Comparison of ENCODE assay signal across 1 cellular context in genomic region chr4:36244257-36245084, GRCh38.
TF ChIP-seq lines count a peak whose summit lies in the region.

ARAP2 (minus strand) TSS chr4:36244514; CDS start chr4:36229486, 15,028 bp downstream.

TF ChIP-seq in GM12878, 131 proteins besides CTCF, POLR2A, EP300 and RAD21 (continued from another document and continues in another):
- TF ChIP-seq ZBTB11 (CRISPR knock-in tag; IDR thresholded peaks at IDR 0.05) = no peak
- peak; percentile 73; the same call in 1 of the 2 replicates for TF ChIP-seq NR2F1 (conservative IDR thresholded peaks at IDR 0.05)
- TF ChIP-seq HCFC1 (IDR thresholded peaks at IDR 0.05; ENCODE audit: low read length) = no peak; the same call in 1 of the 2 replicates
- TF ChIP-seq PKNOX1 (IDR thresholded peaks at IDR 0.05) = peak; percentile 22; the same call in 1 of the 2 replicates
- TF ChIP-seq EGR1 (IDR thresholded peaks at IDR 0.05; ENCODE audit: borderline replicate concordance in 1 of 2, low read depth in 2 of 2, low read length in 2 of 2) = peak in 1 of 2 experiments; percentile 98; a peak in 2 of 3 replicates
- TF ChIP-seq MTA2 (IDR thresholded peaks at IDR 0.05; ENCODE audit: low read depth) = no peak
- peak; percentile 36; the same call in 1 of the 2 replicates for TF ChIP-seq SPI1 (IDR thresholded peaks at IDR 0.05; ENCODE audit: borderline replicate concordance, insufficient read depth, low read depth, low read length)
- TF ChIP-seq STAT1 (conservative IDR thresholded peaks at IDR 0.05) = no peak
- no peak for TF ChIP-seq IRF5 (IDR thresholded peaks at IDR 0.05; ENCODE audit: borderline replicate concordance)
- no peak for TF ChIP-seq USF2 (IDR thresholded peaks at IDR 0.05; ENCODE audit: borderline replicate concordance, low read depth, low read length)
- TF ChIP-seq ESRRA (IDR thresholded peaks at IDR 0.05; ENCODE audit: low read length) = no peak
- peak; percentile 95 for TF ChIP-seq LARP7 (IDR thresholded peaks at IDR 0.05)
- TF ChIP-seq STAT3 (IDR thresholded peaks at IDR 0.05; ENCODE audit: low read depth, low read length) = no peak
- no peak for TF ChIP-seq BCLAF1 (IDR thresholded peaks at IDR 0.05)
- TF ChIP-seq BRCA1 (IDR thresholded peaks at IDR 0.05; ENCODE audit: low read depth, low read length) = no peak
- peak; percentile 77; the same call in 1 of the 2 replicates for TF ChIP-seq ZNF217 (IDR thresholded peaks at IDR 0.05)
- no peak for TF ChIP-seq BMI1 (IDR thresholded peaks at IDR 0.05; ENCODE audit: borderline replicate concordance)
- 0 out of 2 replicates have a peak, but pooled peaks have one; percentile 37 for TF ChIP-seq PML (IDR thresholded peaks at IDR 0.05; ENCODE audit: low read length)
- TF ChIP-seq BCL3 (IDR thresholded peaks at IDR 0.05; ENCODE audit: borderline replicate concordance, insufficient read depth, low read depth, low read length, poor library complexity, severe bottlenecking) = no peak
- TF ChIP-seq ZBED1 (IDR thresholded peaks at IDR 0.05; ENCODE audit: borderline replicate concordance) = no peak; the same call in 1 of the 2 replicates
- no peak for TF ChIP-seq RAD51 (IDR thresholded peaks at IDR 0.05)
- peak; percentile 98; the same call in 1 of the 2 replicates for TF ChIP-seq GATAD2B (conservative IDR thresholded peaks at IDR 0.05; ENCODE audit: low read depth)
- TF ChIP-seq SMAD5 (IDR thresholded peaks at IDR 0.05; ENCODE audit: low read depth) = 0 out of 2 replicates have a peak, but pooled peaks have one; percentile 29
- TF ChIP-seq TCF3 (IDR thresholded peaks at IDR 0.05; ENCODE audit: borderline replicate concordance, insufficient read depth, low read depth, low read length) = peak; percentile 69; the same call in 1 of the 2 replicates
- no peak for TF ChIP-seq FOS (IDR thresholded peaks at IDR 0.05; ENCODE audit: borderline replicate concordance, extremely low read depth, insufficient read length)
- TF ChIP-seq NFIC (IDR thresholded peaks at IDR 0.05; ENCODE audit: low read depth, low read length) = no peak
- TF ChIP-seq POLR2AphosphoS2 (IDR thresholded peaks at IDR 0.05; ENCODE audit: low read depth, low read length) = no peak
- TF ChIP-seq JUND (IDR thresholded peaks at IDR 0.05; ENCODE audit: low read depth, low read length) = no peak
- no peak for TF ChIP-seq MTA3 (IDR thresholded peaks at IDR 0.05; ENCODE audit: borderline replicate concordance, low read length)
- 0 out of 3 replicates have a peak, but pooled peaks have one; percentile 2 for TF ChIP-seq POU2F2 (IDR thresholded peaks at IDR 0.05; ENCODE audit: borderline replicate concordance, low read depth, low read length)
- no peak for TF ChIP-seq SIN3A (IDR thresholded peaks at IDR 0.05; ENCODE audit: low read depth, low read length)
- no peak for TF ChIP-seq E4F1 (IDR thresholded peaks at IDR 0.05; ENCODE audit: borderline replicate concordance, partially characterized antibody)
- no peak for TF ChIP-seq KAT2A (conservative IDR thresholded peaks at IDR 0.05; ENCODE audit: control insufficient read depth, low read depth, low read length)
- no peak for TF ChIP-seq CHD1 (IDR thresholded peaks at IDR 0.05; ENCODE audit: low read depth, low read length)
- no peak for TF ChIP-seq HDGF (IDR thresholded peaks at IDR 0.05)
- peak; percentile 37; the same call in 1 of the 2 replicates for TF ChIP-seq ZNF24 (IDR thresholded peaks at IDR 0.05)
- TF ChIP-seq WRNIP1 (IDR thresholded peaks at IDR 0.05; ENCODE audit: borderline replicate concordance, low read depth, low read length) = no peak
- TF ChIP-seq MYC (IDR thresholded peaks at IDR 0.05; ENCODE audit: insufficient read depth, insufficient read length, insufficient replicate concordance, low read length, severe bottlenecking) = no peak
- peak; percentile 17; the same call in 1 of the 2 replicates for TF ChIP-seq ZSCAN29 (IDR thresholded peaks at IDR 0.05)
- TF ChIP-seq NR2C2 (IDR thresholded peaks at IDR 0.05; ENCODE audit: borderline replicate concordance, control insufficient read depth, insufficient read length, low read depth) = no peak
- no peak for TF ChIP-seq SKIL (IDR thresholded peaks at IDR 0.05; ENCODE audit: low read depth, poor library complexity, severe bottlenecking)
- TF ChIP-seq DPF2 (IDR thresholded peaks at IDR 0.05) = peak; percentile 95
- TF ChIP-seq TARDBP (IDR thresholded peaks at IDR 0.05; ENCODE audit: borderline replicate concordance) = no peak
- no peak for TF ChIP-seq MYB (IDR thresholded peaks at IDR 0.05; ENCODE audit: borderline replicate concordance, low read depth, low read length)
- TF ChIP-seq TCF7 (IDR thresholded peaks at IDR 0.05; ENCODE audit: borderline replicate concordance) = no peak
- no peak for TF ChIP-seq ATF2 (IDR thresholded peaks at IDR 0.05; ENCODE audit: low read length)
- TF ChIP-seq SMAD1 (IDR thresholded peaks at IDR 0.05; ENCODE audit: low read depth, partially characterized antibody) = no peak
- TF ChIP-seq NBN (IDR thresholded peaks at IDR 0.05) = no peak
- TF ChIP-seq YBX1 (IDR thresholded peaks at IDR 0.05) = no peak
- TF ChIP-seq SIX5 (IDR thresholded peaks at IDR 0.05; ENCODE audit: low read depth, low read length, severe bottlenecking) = no peak
- no peak for TF ChIP-seq JUNB (IDR thresholded peaks at IDR 0.05)
